22 cellular contexts compared by ENCODE assay signal in genomic region chr1:204974326-204974725, GRCh38.
"Had no signal": no experiment of that assay in that cellular context is flagged by ENCODE, and none has a peak within 500 bp of the region (broad histone marks: within the 10 kb centered on the region; RNA-seq: fewer than 3 reads in every experiment).

No MANE protein-coding gene starts in this region.

- H3K9me3 Mint-ChIP-seq: activated naive CD4-positive, alpha-beta T cell treated with anti-CD3 and anti-CD28 coated beads, Interleukin-2, amount 50 U/mL, for 72 hours; dendritic cell treated with granulocyte-macrophage colony-stimulating factor and Interleukin-4, amounts not matched to agents 40 ng/mL and 50 ng/mL, for 4 days; neural crest cell had no signal

- H3K4me3 Mint-ChIP-seq: dendritic cell treated with granulocyte-macrophage colony-stimulating factor and Interleukin-4, amounts not matched to agents 40 ng/mL and 50 ng/mL, for 4 days; neural crest cell had no signal

- H3K27ac Mint-ChIP-seq: dendritic cell treated with granulocyte-macrophage colony-stimulating factor and Interleukin-4, amounts not matched to agents 40 ng/mL and 50 ng/mL, for 4 days had no signal

- H3K27ac ChIP-seq: esophagus muscularis mucosa, gastroesophageal sphincter, heart left ventricle, psoas muscle, skin epidermis, tibial artery had no signal

- H3K4me1 ChIP-seq: esophagus muscularis mucosa, gastroesophageal sphincter, psoas muscle, tibial artery had no signal

- H3K9me3 ChIP-seq: esophagus muscularis mucosa, gastroesophageal sphincter, heart left ventricle, psoas muscle, tibial artery had no signal

- H3K27me3 ChIP-seq: esophagus muscularis mucosa, gastroesophageal sphincter, heart left ventricle, tibial artery had no signal

- H3K36me3 Mint-ChIP-seq: activated naive CD4-positive, alpha-beta T cell treated with anti-CD3 and anti-CD28 coated beads, Interleukin-2, amount 50 U/mL, for 72 hours had no signal

- FAIRE-seq: endothelial cell of umbilical vein had no signal

- DNase-seq: activated CD4-positive, alpha-beta T cell treated with anti-CD3 and anti-CD28 coated beads, Interleukin-2, amount 50 U/mL, for 1 hour; activated CD8-positive, alpha-beta memory T cell treated with anti-CD3 and anti-CD28 coated beads for 24 hours; activated CD8-positive, alpha-beta memory T cell treated with anti-CD3 and anti-CD28 coated beads, Interleukin-2, amount 50 U/mL, for 48 hours; activated gamma-delta T cell; activated T-cell treated with anti-CD3 and anti-CD28 coated beads, Interleukin-2, amount 50 U/mL, for 48 hours; effector CD8-positive, alpha-beta T cell; heart left ventricle; left ventricle myocardium superior; psoas muscle; right cardiac atrium; stimulated activated naive CD8-positive, alpha-beta T cell treated with anti-CD3 and anti-CD28 coated beads, Interleukin-15, Interleukin-2, amounts not matched to agents 100 U/mL and 50 U/mL, for 24 hours; substantia nigra; T1000; tibial artery had no signal

- H3K4me1 Mint-ChIP-seq: neural crest cell had no signal

- H3K4me3 ChIP-seq: esophagus muscularis mucosa, gastroesophageal sphincter, heart left ventricle, psoas muscle, skin epidermis, tibial artery had no signal

- ATAC-seq: activated CD4-positive, CD25-positive, alpha-beta regulatory T cell treated with anti-CD3 and anti-CD28 coated beads, Interleukin-2, amount 50 U/mL, for 24 hours; activated naive CD4-positive, alpha-beta T cell treated with anti-CD3 and anti-CD28 coated beads, Interleukin-2, amount 50 U/mL, for 72 hours; gastroesophageal sphincter; heart left ventricle; left ventricle myocardium superior; psoas muscle; right cardiac atrium; stimulated activated naive CD8-positive, alpha-beta T cell treated with anti-CD3 and anti-CD28 coated beads, Interleukin-15, Interleukin-2, amounts not matched to agents 100 U/mL and 50 U/mL, for 24 hours had no signal
